ENCODE assay signal across 1 cellular context in genomic region chr1:15114884-15115283, GRCh38.
TF ChIP-seq lines count a peak whose summit lies in the region.

No MANE protein-coding gene starts in this region.

TF ChIP-seq in K562, 482 proteins besides CTCF, POLR2A, EP300 and RAD21:
- TF ChIP-seq KLF13 (tag; IDR thresholded peaks at IDR 0.05; ENCODE audit: borderline replicate concordance, low read depth) = no peak
- TF ChIP-seq EHMT2 (IDR thresholded peaks at IDR 0.05) = no peak
- TF ChIP-seq ILK (tag; IDR thresholded peaks at IDR 0.05; ENCODE audit: borderline replicate concordance, low read depth) = no peak
- TF ChIP-seq ZNF592 (IDR thresholded peaks at IDR 0.05) = no peak
- no peak for TF ChIP-seq SAP30 (IDR thresholded peaks at IDR 0.05; ENCODE audit: borderline replicate concordance, insufficient read depth, low read depth, low read length, poor library complexity, severe bottlenecking)
- TF ChIP-seq MCM2 (IDR thresholded peaks at IDR 0.05; ENCODE audit: low read depth) = no peak
- TF ChIP-seq ZNF24 (IDR thresholded peaks at IDR 0.05) = no peak
- TF ChIP-seq ZNF655 (CRISPR knock-in tag; IDR thresholded peaks at IDR 0.05) = no peak
- no peak for TF ChIP-seq CBFA2T2 (conservative IDR thresholded peaks at IDR 0.05)
- TF ChIP-seq TOE1 (IDR thresholded peaks at IDR 0.05; ENCODE audit: borderline replicate concordance) = no peak
- no peak for TF ChIP-seq TOE1 (CRISPR knock-in tag; IDR thresholded peaks at IDR 0.05; ENCODE audit: borderline replicate concordance, low read depth)
- no peak for TF ChIP-seq MTF1 (CRISPR knock-in tag; IDR thresholded peaks at IDR 0.05; ENCODE audit: borderline replicate concordance)
